12 cellular contexts compared by ENCODE assay signal in the genomic region with DNA sequence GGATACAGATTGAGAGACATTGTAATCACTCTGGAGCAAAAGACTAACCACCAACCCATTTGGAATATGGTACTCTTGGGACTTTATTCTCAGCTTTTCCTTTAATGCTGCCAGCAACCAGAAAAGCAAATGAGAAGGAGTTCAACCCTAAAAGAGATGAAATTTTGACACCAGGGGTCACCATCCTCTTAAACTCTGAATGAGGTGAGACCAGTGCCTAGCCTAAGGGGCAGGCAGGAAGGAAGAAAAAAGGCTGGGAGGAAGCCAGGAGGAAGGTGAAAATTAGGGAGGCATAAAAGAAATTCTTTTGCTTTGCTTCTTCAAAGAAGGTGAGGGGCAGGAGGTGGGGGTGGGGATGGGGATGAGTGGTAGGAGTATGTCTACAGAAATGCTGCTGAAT.
"Had no signal": no experiment of that assay in that cellular context is flagged by ENCODE, and none has a peak within 500 bp of the region (broad histone marks: within the 10 kb centered on the region; RNA-seq: fewer than 3 reads in every experiment).

No MANE protein-coding gene starts in this region.

- DNase-seq: activated CD4-positive, alpha-beta memory T cell treated with anti-CD3 and anti-CD28 coated beads for 36 hours; activated CD4-positive, alpha-beta T cell treated with anti-CD3 and anti-CD28 coated beads for 1 hour; activated gamma-delta T cell treated with Interleukin-2 at 50 U/mL for 16 hours; activated naive CD8-positive, alpha-beta T cell treated with anti-CD3 and anti-CD28 coated beads for 36 hours; activated T-cell treated with anti-CD3 and anti-CD28 coated beads, Interleukin-2, amount 50 U/mL, for 48 hours; glutamatergic neuron; ovary; stimulated activated CD4-positive, alpha-beta T cell treated with anti-CD3 and anti-CD28 coated beads, Interleukin-4, amount 100 ng/mL, for 1 hour; stimulated activated naive CD8-positive, alpha-beta T cell treated with anti-CD3 and anti-CD28 coated beads, Interleukin-15, amount 100 ng/mL, for 72 hours; T-helper 9 cell had no signal

- H3K27me3 ChIP-seq: esophagus muscularis mucosa, ovary had no signal

- H3K36me3 ChIP-seq: esophagus muscularis mucosa, ovary, thoracic aorta had no signal

- H3K9me3 ChIP-seq: esophagus muscularis mucosa, ovary, thoracic aorta had no signal

- H3K27ac ChIP-seq: esophagus muscularis mucosa, ovary, thoracic aorta had no signal

- H3K4me3 ChIP-seq: esophagus muscularis mucosa, ovary, thoracic aorta had no signal

- ATAC-seq: stimulated activated naive CD8-positive, alpha-beta T cell treated with anti-CD3 and anti-CD28 coated beads, Interleukin-15, amount 100 ng/mL, for 72 hours had no signal
